Comparison of ENCODE assay signal across 22 cellular contexts in the genomic region with DNA sequence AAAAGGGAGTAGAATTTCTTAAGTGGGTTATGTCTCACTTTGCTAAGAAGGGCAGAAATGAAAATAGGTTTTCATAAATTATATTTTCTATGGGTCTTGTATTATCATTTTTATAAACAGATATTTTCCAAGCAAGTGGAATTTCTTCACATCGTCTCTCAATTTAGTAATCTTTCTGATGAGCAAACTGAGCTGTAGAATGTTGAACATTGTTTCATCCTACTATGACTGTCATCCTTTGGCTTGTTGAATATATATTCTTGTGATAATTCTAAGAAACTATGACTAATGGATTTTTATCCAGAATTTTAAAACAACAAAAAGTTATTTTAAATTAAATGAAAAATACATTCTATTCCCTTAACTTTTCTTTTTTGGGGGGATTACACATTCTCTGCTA.
"Had no signal": no experiment of that assay in that cellular context is flagged by ENCODE, and none has a peak within 500 bp of the region (broad histone marks: within the 10 kb centered on the region; RNA-seq: fewer than 3 reads in every experiment).

No MANE protein-coding gene starts in this region.

- H3K27me3 ChIP-seq: breast epithelium, neutrophil, suprapubic skin, transverse colon, uterus had no signal

- H3K27ac ChIP-seq: breast epithelium, epithelial cell of prostate, neutrophil, SK-N-MC, suprapubic skin, uterus had no signal

- H3K9me3 ChIP-seq: breast epithelium, neutrophil, suprapubic skin, transverse colon, uterus had no signal

- ATAC-seq: activated CD8-positive, alpha-beta memory T cell treated with anti-CD3 and anti-CD28 coated beads, Interleukin-2, amount 10 ng/mL, durations not matched to agents 7 days and 5 days; activated T-helper 17 cell treated with anti-CD3 and anti-CD28 coated beads, Interleukin-2, amount 50 U/mL, for 72 hours; left colon; natural killer cell treated with Interleukin-12 subunit alpha and Interleukin-12 subunit beta and Interleukin-15 and Interleukin-18, amount 100 ng/mL, for 72 hours; stimulated activated naive CD8-positive, alpha-beta T cell treated with anti-CD3 and anti-CD28 coated beads, Interleukin-15, Interleukin-2, amounts not matched to agents 100 U/mL and 50 U/mL, for 24 hours had no signal

- H3K4me3 ChIP-seq: breast epithelium, lung, SK-N-MC, suprapubic skin, transverse colon, uterus had no signal

- DNase-seq: activated B cell treated with CpG ODN at 0.5 μM for 24 hours; activated CD4-positive, alpha-beta memory T cell treated with anti-CD3 and anti-CD28 coated beads, Interleukin-2, amount 10 ng/mL, durations not matched to agents 7 days and 5 days; activated CD4-positive, alpha-beta T cell treated with anti-CD3 and anti-CD28 coated beads for 4 hours; activated CD8-positive, alpha-beta memory T cell treated with anti-CD3 and anti-CD28 coated beads, Interleukin-2, amount 10 ng/mL, durations not matched to agents 7 days and 5 days; activated naive CD4-positive, alpha-beta T cell treated with Interleukin-2 at 50 U/mL for 16 hours; activated naive CD8-positive, alpha-beta T cell treated with anti-CD3 and anti-CD28 coated beads, Interleukin-2, amount 10 ng/mL, durations not matched to agents 7 days and 5 days; endodermal cell; islet precursor cell; left colon; retina; stimulated activated CD4-positive, alpha-beta T cell treated with anti-CD3 and anti-CD28 coated beads, Interleukin-1b, Interleukin-23, amount 100 ng/mL, for 48 hours; stimulated activated naive CD8-positive, alpha-beta T cell treated with anti-CD3 and anti-CD28 coated beads, Interleukin-15, Interleukin-2, amounts not matched to agents 100 U/mL and 50 U/mL, for 24 hours; transverse colon; uterus had no signal

- H3K36me3 ChIP-seq: breast epithelium, neutrophil, suprapubic skin, transverse colon, uterus had no signal

- H3K4me1 ChIP-seq: breast epithelium had no signal
